Comparison of ENCODE assay signal across 1 cellular context in genomic region chr9:128160603-128160987, GRCh38.
TF ChIP-seq lines count a peak whose summit lies in the region.

No MANE protein-coding gene starts in this region.

TF ChIP-seq in K562, 482 proteins besides CTCF, POLR2A, EP300 and RAD21 (continues in another document):
- TF ChIP-seq MAFK (IDR thresholded peaks at IDR 0.05; ENCODE audit: low read length) = peak; percentile 34; the same call in 1 of the 2 replicates
- TF ChIP-seq SETDB1 (IDR thresholded peaks at IDR 0.05; ENCODE audit: low read length) = peak; percentile 10
- TF ChIP-seq BCOR (IDR thresholded peaks at IDR 0.05) = peak; percentile 96
- peak in 1 of 2 experiments; percentile 65; a peak in 1 of 4 replicates for TF ChIP-seq UBTF (IDR thresholded peaks at IDR 0.05; ENCODE audit: borderline replicate concordance in 1 of 2, low read depth in 2 of 2, low read length in 2 of 2)
- TF ChIP-seq SMAD4 (CRISPR knock-in tag; conservative IDR thresholded peaks at IDR 0.05) = peak; percentile 56; the same call in 1 of the 2 replicates
- peak; percentile 5; the same call in 1 of the 2 replicates for TF ChIP-seq POLR2G (IDR thresholded peaks at IDR 0.05; ENCODE audit: low read depth, low read length)
- TF ChIP-seq CEBPG (CRISPR knock-in tag; IDR thresholded peaks at IDR 0.05) = no peak
- TF ChIP-seq CEBPG (tag; conservative IDR thresholded peaks at IDR 0.05 in 1 of 2, IDR thresholded peaks at IDR 0.05 in 1 of 2) = no peak
- TF ChIP-seq CHD2 (IDR thresholded peaks at IDR 0.05; ENCODE audit: low read depth, low read length) = 0 out of 2 replicates have a peak, but pooled peaks have one; percentile 32
- no peak for TF ChIP-seq BRCA1 (IDR thresholded peaks at IDR 0.05)
- no peak for TF ChIP-seq BRCA1 (CRISPR knock-in tag; IDR thresholded peaks at IDR 0.05)
- TF ChIP-seq DNMT1 (IDR thresholded peaks at IDR 0.05) = peak; percentile 44; the same call in 1 of the 2 replicates
- peak; percentile 75 for TF ChIP-seq CHD1 (IDR thresholded peaks at IDR 0.05; ENCODE audit: low read length)
- no peak; the same call in 1 of the 2 replicates for TF ChIP-seq ZNF583 (CRISPR knock-in tag; IDR thresholded peaks at IDR 0.05)
- peak; percentile 46 for TF ChIP-seq RBBP5 (IDR thresholded peaks at IDR 0.05; ENCODE audit: borderline replicate concordance, insufficient read depth, low read length, poor library complexity, severe bottlenecking)
- no peak for TF ChIP-seq HSF4 (CRISPR knock-in tag; IDR thresholded peaks at IDR 0.05; ENCODE audit: borderline replicate concordance)
- TF ChIP-seq NR0B1 (IDR thresholded peaks at IDR 0.05; ENCODE audit: partially characterized antibody) = no peak
- TF ChIP-seq PHB2 (IDR thresholded peaks at IDR 0.05; ENCODE audit: low read depth) = peak; percentile 66; the same call in 1 of the 2 replicates
- peak; percentile 94; the same call in 1 of the 2 replicates for TF ChIP-seq TRIM25 (IDR thresholded peaks at IDR 0.05; ENCODE audit: borderline replicate concordance)
- TF ChIP-seq ARHGAP35 (IDR thresholded peaks at IDR 0.05; ENCODE audit: partially characterized antibody) = peak; percentile 78
- TF ChIP-seq LARP7 (IDR thresholded peaks at IDR 0.05) = peak; percentile 46; the same call in 1 of the 2 replicates
- peak; percentile 58 for TF ChIP-seq NKRF (IDR thresholded peaks at IDR 0.05; ENCODE audit: borderline replicate concordance)
- peak; percentile 92 for TF ChIP-seq HDAC2 (IDR thresholded peaks at IDR 0.05)
- TF ChIP-seq HDAC6 (IDR thresholded peaks at IDR 0.05; ENCODE audit: low read depth, low read length) = 0 out of 2 replicates have a peak, but pooled peaks have one; percentile 13
- no peak for TF ChIP-seq CREB3L1 (IDR thresholded peaks at IDR 0.05; ENCODE audit: borderline replicate concordance, low read depth)
- TF ChIP-seq ZNF354B (CRISPR knock-in tag; IDR thresholded peaks at IDR 0.05) = no peak
- TF ChIP-seq CHD4 (IDR thresholded peaks at IDR 0.05; ENCODE audit: insufficient read depth, insufficient replicate concordance, low read depth, low read length, poor library complexity, severe bottlenecking) = peak; percentile 91
- TF ChIP-seq ZNF282 (CRISPR knock-in tag; IDR thresholded peaks at IDR 0.05) = no peak
- TF ChIP-seq SIN3A (IDR thresholded peaks at IDR 0.05; ENCODE audit: borderline replicate concordance in 2 of 2, control insufficient read depth in 1 of 2, low read depth in 2 of 2, low read length in 2 of 2) = peak in 1 of 2 experiments; percentile 73; a peak in 2 of 4 replicates
- 0 out of 4 replicates have a peak, but pooled peaks of 1 of the 2 experiments have one; percentile 11 for TF ChIP-seq TBL1XR1 (IDR thresholded peaks at IDR 0.05; ENCODE audit: low read length in 2 of 2)
- 0 out of 2 replicates have a peak, but pooled peaks have one; percentile 1 for TF ChIP-seq ZBTB26 (CRISPR knock-in tag; IDR thresholded peaks at IDR 0.05)
- TF ChIP-seq SRSF1 (IDR thresholded peaks at IDR 0.05; ENCODE audit: low read depth, low read length) = 0 out of 2 replicates have a peak, but pooled peaks have one; percentile 9
- no peak for TF ChIP-seq ZNF398 (CRISPR knock-in tag; IDR thresholded peaks at IDR 0.05)
- no peak for TF ChIP-seq ZNF23 (CRISPR knock-in tag; IDR thresholded peaks at IDR 0.05)
- 0 out of 4 replicates have a peak, but pooled peaks of 1 of the 2 experiments have one; percentile 86 for TF ChIP-seq HDAC1 (IDR thresholded peaks at IDR 0.05)
- TF ChIP-seq PHB (CRISPR knock-in tag; IDR thresholded peaks at IDR 0.05) = peak; percentile 6; the same call in 1 of the 2 replicates
- 0 out of 2 replicates have a peak, but pooled peaks have one; percentile 1 for TF ChIP-seq NR4A1 (CRISPR knock-in tag; IDR thresholded peaks at IDR 0.05)
- no peak for TF ChIP-seq NR4A1 (tag; IDR thresholded peaks at IDR 0.05)
- TF ChIP-seq CREBBP (IDR thresholded peaks at IDR 0.05; ENCODE audit: low read depth, low read length) = no peak
- TF ChIP-seq ZBTB5 (IDR thresholded peaks at IDR 0.05) = peak; percentile 53; the same call in 1 of the 2 replicates
- no peak for TF ChIP-seq MNT (conservative IDR thresholded peaks at IDR 0.05)
- peak; percentile 93; the same call in 1 of the 2 replicates for TF ChIP-seq SMARCA5 (IDR thresholded peaks at IDR 0.05)
